In the genomic region with DNA sequence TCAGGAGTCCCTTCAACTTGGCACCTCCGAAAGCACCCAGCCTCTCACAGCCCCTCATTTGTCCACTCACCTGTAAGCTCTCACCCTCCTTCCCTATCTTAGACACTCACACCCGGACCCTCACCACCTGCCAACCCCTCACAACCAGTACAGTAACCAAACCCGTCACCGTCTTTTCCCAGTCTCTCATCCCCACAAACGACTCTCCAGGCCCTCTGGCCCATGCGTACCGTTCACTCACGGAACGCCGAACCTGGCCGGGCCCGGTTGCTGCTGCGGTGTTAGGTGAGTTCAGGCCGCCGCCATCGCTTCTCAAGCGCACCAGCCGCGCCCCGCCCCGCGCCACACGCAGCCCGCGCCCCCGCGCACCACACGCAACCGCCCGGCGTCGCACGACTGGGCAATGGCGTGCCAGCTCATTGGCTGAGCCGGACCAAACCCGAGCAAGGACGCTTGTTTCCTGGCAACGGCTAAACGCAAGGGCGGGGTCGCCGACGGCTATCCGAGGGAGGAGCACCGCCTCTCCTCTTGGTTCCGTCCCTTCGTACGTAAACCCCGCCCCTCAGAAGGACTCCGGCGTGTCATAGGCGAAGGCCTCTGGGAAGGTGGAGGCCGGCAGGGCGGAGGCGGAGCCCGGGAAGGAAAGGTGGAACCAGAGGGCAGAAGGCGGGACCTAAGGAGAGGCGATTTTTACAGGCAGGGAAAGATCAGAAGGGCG, we compare ENCODE assay signal across 8 cellular contexts. TPM values are rescaled to one million over a fixed set of nuclear protein-coding genes. Genes with fewer than 3 reads are reported as not detected.
DNase-seq lines count a peak whose midpoint lies in the region; ATAC-seq and TF ChIP-seq lines count a peak whose summit lies in the region.

FHIP1B (minus strand) TSS at position 323 of the 718 bp plus-strand sequence. CDS start 10,120 bp downstream, outside the sequence.

- no peaks in the 10 kb centered on the region for H3K9me3 Mint-ChIP-seq in T-helper 1 cell treated with Interleukin-12 subunit alpha and Interleukin-12 subunit beta and Interleukin-4 antibody, amounts not matched to agents 30 μg/mL and 1 μg/mL, for 36 hours

- DNase-seq in GM13976 (ENCODE audit: low spot score) (peak; percentile 96), NCI-H146 treated with DMSO at 0.1 percent for 48 hours (lab: John Stamatoyannopoulos, UW; ENCODE audit: unreplicated experiment) (peak; percentile 100), amniotic stem cell (lab: John Stamatoyannopoulos, UW) (peak; percentile 99), left cardiac atrium (peak; percentile 100), posterior vena cava (ENCODE audit: low spot score) (peak; percentile 100), ureter (ENCODE audit: low spot score) (peak; percentile 100)

- H3K36me3 Mint-ChIP-seq in T-helper 1 cell treated with Interleukin-12 subunit alpha and Interleukin-12 subunit beta and Interleukin-4 antibody, amounts not matched to agents 30 μg/mL and 1 μg/mL, for 36 hours (ENCODE audit: low read depth): peaks cover 3% of the 10 kb centered on the region

- ATAC-seq in HG02870 (IDR thresholded peaks at IDR 0.05; ENCODE audit: unreplicated experiment) (peak; percentile 93), left cardiac atrium (peak; percentile 97 to 98)

- peak within 1 kb of the TSS; percentile 98 for H3K27ac Mint-ChIP-seq in T-helper 1 cell treated with Interleukin-12 subunit alpha and Interleukin-12 subunit beta and Interleukin-4 antibody, amounts not matched to agents 30 μg/mL and 1 μg/mL, for 36 hours

- no peaks in the 10 kb centered on the region for H3K27me3 Mint-ChIP-seq in T-helper 1 cell treated with Interleukin-12 subunit alpha and Interleukin-12 subunit beta and Interleukin-4 antibody, amounts not matched to agents 30 μg/mL and 1 μg/mL, for 36 hours (ENCODE audit: low read depth)

- intact Hi-C loops in left cardiac atrium (cut with DNase I): loop anchor here in 1 of 2 donors (1.0 to 10.0 kb wide), 2 partner anchors 85 to 240 kb away; partner anchors contain the start of gene TRIM3
- intact Hi-C loops in posterior vena cava (cut with DNase I): loop anchor here in 1 of 2 donors (10.0 kb wide), 1 partner anchor 500 kb away; no protein-coding TSS in a partner anchor

- H3K4me3 Mint-ChIP-seq in T-helper 1 cell treated with Interleukin-12 subunit alpha and Interleukin-12 subunit beta and Interleukin-4 antibody, amounts not matched to agents 30 μg/mL and 1 μg/mL, for 36 hours: peak within 1 kb of the TSS; percentile 100

- peaks cover 33% of the 10 kb centered on the region for H3K4me1 Mint-ChIP-seq in T-helper 1 cell treated with Interleukin-12 subunit alpha and Interleukin-12 subunit beta and Interleukin-4 antibody, amounts not matched to agents 30 μg/mL and 1 μg/mL, for 36 hours (ENCODE audit: low read depth)

- in situ Hi-C loops in GM13976 (cut with MboI; ENCODE audit: low sequenced_read_pairs, unreplicated experiment): no loop called here

- TF ChIP-seq CTCF in GM13976 (IDR thresholded peaks at IDR 0.05; ENCODE audit: borderline replicate concordance, control extremely low read depth, extremely low read depth, insufficient read depth, missing control alignments): no peak

RNA-seq across cellular contexts. Expression of gene FHIP1B, which starts in this region (rescaled TPM):
- 10 to 100 TPM; 16.0 to 16.6 TPM for total RNA-seq in left cardiac atrium
- 10 to 100 TPM; 20.5 to 20.6 TPM for total RNA-seq in posterior vena cava
- total RNA-seq in ureter: 49.5 TPM

Comparison
In these comparisons a context has a peak if more than half of its experiments do, and no peak if none do; other contexts are left out.
1. Peak in every context shown above with its lines: DNase-seq and ATAC-seq.